In genomic region chr12:66211573-66211972, GRCh38 we compare ENCODE assay signal across 3 cellular contexts. TPM values are rescaled to one million over a fixed set of nuclear protein-coding genes. Genes with fewer than 3 reads are reported as not detected.
"Had no signal": no experiment of that assay in that cellular context is flagged by ENCODE, and none has a peak within 500 bp of the region (broad histone marks: within the 10 kb centered on the region; RNA-seq: fewer than 3 reads in every experiment).

No MANE protein-coding gene starts in this region.

RNA-seq across cellular contexts. Expression of gene IRAK3, which starts 22.6 kb away (rescaled TPM):
- total RNA-seq: HT-29, MCF 10A, SJSA1 had no signal
